In the genomic region with DNA sequence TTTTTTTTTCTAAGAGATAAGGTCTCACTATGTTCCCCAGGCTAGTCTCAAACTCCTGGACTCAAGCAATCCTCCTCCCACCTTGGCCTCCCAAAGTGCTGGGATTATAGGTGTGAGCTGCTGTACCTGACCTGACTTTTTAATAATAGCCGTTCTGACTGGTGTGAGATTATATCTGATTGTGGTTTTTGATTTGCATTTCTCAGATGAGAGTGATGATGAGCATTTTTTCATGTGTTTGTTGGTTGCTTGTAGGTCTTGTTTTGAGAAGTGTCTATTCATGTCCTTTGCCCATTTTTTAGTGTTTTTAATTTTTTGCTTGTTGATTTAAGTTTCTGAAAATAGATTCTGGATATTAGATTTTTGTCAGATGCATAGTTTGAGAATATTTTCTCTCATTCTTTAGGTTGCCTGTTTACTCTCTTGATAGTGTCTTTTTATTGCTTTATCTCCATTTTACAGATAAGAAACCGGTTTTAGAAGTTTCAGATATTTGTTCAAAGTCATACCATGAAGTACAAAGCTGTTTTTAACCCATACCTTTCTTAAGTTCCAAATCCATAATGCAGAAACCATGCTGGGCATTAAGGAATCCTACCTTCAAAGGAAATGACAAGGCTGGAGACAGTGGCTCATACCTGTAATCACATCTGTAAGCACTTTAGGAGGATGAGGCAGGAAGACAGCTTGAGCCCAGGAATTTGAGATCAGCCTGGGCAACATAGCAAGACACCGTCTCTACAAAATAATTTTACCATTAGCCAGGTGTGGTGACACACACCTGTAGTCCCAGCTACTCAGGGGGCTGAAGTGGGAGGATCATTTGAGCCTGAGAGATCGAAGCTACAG, we compare ENCODE assay signal across 1 cellular context.
TF ChIP-seq lines count a peak whose summit lies in the region.

No MANE protein-coding gene starts in this region.

TF ChIP-seq in GM12878, 131 proteins besides CTCF, POLR2A, EP300 and RAD21:
- TF ChIP-seq NFXL1 (IDR thresholded peaks at IDR 0.05; ENCODE audit: borderline replicate concordance) (peak; percentile 70; the same call in 1 of the 2 replicates), ETV6 (conservative IDR thresholded peaks at IDR 0.05 in 1 of 2, IDR thresholded peaks at IDR 0.05 in 1 of 2; ENCODE audit: borderline replicate concordance in 1 of 2, low read depth in 1 of 2) (peak in 1 of 2 experiments; percentile 97; a peak in 2 of 4 replicates), POU2F2 (IDR thresholded peaks at IDR 0.05; ENCODE audit: borderline replicate concordance, low read depth, low read length) (peak; percentile 25; the same call in 1 of the 3 replicates)
- TF ChIP-seq, protein P1, sequence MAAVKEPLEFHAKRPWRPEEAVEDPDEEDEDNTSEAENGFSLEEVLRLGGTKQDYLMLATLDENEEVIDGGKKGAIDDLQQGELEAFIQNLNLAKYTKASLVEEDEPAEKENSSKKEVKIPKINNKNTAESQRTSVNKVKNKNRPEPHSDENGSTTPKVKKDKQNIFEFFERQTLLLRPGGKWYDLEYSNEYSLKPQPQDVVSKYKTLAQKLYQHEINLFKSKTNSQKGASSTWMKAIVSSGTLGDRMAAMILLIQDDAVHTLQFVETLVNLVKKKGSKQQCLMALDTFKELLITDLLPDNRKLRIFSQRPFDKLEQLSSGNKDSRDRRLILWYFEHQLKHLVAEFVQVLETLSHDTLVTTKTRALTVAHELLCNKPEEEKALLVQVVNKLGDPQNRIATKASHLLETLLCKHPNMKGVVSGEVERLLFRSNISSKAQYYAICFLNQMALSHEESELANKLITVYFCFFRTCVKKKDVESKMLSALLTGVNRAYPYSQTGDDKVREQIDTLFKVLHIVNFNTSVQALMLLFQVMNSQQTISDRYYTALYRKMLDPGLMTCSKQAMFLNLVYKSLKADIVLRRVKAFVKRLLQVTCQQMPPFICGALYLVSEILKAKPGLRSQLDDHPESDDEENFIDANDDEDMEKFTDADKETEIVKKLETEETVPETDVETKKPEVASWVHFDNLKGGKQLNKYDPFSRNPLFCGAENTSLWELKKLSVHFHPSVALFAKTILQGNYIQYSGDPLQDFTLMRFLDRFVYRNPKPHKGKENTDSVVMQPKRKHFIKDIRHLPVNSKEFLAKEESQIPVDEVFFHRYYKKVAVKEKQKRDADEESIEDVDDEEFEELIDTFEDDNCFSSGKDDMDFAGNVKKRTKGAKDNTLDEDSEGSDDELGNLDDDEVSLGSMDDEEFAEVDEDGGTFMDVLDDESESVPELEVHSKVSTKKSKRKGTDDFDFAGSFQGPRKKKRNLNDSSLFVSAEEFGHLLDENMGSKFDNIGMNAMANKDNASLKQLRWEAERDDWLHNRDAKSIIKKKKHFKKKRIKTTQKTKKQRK (IDR thresholded peaks at IDR 0.05; ENCODE audit: low read depth, low read length) = no peak
